Comparison of ENCODE assay signal across 2 cellular contexts in the genomic region with DNA sequence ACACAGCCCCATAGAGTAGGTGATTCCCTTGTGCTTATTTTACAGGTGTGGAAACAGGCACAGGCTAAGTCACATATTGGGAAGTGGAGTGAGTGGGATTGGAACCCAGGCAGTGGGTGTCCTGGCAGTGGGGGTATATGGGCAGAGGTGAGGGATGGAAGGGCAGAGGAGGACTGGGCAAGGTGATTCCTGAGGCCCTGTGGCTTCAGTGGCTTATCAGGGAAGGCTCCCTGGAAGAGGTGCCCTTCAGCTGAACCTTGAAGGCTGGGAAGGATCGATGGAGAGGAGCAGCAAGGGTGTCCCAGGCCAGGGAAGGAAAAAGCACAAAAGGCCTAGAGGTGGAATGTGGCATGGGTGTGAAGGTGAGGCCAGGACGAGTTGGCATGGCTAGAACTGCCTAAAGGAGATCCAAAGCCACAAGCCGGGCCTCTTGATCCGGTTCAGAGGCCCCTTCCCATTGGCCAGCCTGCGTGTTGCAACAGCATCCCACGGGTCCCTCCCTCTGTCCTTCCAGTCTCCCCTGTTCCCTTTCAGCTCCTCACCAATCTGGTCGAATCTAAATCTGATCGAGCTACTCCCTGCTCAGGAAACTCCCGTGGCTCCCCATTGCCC.
TF ChIP-seq lines count a peak whose summit lies in the region.

No MANE protein-coding gene starts in this region.

TF ChIP-seq in A549, 52 proteins besides CTCF, POLR2A, EP300 and RAD21:
- TF ChIP-seq ZFP36 (IDR thresholded peaks at IDR 0.05; ENCODE audit: borderline replicate concordance, partially characterized antibody) (peak; percentile 39), EHF (CRISPR knock-in tag; IDR thresholded peaks at IDR 0.05) (no peak)

TF ChIP-seq in H1, 55 proteins besides CTCF, POLR2A, EP300 and RAD21:
- TF ChIP-seq GTF2F1 (IDR thresholded peaks at IDR 0.05; ENCODE audit: borderline replicate concordance, low read depth, low read length) (no peak), CEBPB (IDR thresholded peaks at IDR 0.05; ENCODE audit: low read depth, low read length) (0 out of 2 replicates have a peak, but pooled peaks have one; percentile 4)
- TF ChIP-seq, protein P1, sequence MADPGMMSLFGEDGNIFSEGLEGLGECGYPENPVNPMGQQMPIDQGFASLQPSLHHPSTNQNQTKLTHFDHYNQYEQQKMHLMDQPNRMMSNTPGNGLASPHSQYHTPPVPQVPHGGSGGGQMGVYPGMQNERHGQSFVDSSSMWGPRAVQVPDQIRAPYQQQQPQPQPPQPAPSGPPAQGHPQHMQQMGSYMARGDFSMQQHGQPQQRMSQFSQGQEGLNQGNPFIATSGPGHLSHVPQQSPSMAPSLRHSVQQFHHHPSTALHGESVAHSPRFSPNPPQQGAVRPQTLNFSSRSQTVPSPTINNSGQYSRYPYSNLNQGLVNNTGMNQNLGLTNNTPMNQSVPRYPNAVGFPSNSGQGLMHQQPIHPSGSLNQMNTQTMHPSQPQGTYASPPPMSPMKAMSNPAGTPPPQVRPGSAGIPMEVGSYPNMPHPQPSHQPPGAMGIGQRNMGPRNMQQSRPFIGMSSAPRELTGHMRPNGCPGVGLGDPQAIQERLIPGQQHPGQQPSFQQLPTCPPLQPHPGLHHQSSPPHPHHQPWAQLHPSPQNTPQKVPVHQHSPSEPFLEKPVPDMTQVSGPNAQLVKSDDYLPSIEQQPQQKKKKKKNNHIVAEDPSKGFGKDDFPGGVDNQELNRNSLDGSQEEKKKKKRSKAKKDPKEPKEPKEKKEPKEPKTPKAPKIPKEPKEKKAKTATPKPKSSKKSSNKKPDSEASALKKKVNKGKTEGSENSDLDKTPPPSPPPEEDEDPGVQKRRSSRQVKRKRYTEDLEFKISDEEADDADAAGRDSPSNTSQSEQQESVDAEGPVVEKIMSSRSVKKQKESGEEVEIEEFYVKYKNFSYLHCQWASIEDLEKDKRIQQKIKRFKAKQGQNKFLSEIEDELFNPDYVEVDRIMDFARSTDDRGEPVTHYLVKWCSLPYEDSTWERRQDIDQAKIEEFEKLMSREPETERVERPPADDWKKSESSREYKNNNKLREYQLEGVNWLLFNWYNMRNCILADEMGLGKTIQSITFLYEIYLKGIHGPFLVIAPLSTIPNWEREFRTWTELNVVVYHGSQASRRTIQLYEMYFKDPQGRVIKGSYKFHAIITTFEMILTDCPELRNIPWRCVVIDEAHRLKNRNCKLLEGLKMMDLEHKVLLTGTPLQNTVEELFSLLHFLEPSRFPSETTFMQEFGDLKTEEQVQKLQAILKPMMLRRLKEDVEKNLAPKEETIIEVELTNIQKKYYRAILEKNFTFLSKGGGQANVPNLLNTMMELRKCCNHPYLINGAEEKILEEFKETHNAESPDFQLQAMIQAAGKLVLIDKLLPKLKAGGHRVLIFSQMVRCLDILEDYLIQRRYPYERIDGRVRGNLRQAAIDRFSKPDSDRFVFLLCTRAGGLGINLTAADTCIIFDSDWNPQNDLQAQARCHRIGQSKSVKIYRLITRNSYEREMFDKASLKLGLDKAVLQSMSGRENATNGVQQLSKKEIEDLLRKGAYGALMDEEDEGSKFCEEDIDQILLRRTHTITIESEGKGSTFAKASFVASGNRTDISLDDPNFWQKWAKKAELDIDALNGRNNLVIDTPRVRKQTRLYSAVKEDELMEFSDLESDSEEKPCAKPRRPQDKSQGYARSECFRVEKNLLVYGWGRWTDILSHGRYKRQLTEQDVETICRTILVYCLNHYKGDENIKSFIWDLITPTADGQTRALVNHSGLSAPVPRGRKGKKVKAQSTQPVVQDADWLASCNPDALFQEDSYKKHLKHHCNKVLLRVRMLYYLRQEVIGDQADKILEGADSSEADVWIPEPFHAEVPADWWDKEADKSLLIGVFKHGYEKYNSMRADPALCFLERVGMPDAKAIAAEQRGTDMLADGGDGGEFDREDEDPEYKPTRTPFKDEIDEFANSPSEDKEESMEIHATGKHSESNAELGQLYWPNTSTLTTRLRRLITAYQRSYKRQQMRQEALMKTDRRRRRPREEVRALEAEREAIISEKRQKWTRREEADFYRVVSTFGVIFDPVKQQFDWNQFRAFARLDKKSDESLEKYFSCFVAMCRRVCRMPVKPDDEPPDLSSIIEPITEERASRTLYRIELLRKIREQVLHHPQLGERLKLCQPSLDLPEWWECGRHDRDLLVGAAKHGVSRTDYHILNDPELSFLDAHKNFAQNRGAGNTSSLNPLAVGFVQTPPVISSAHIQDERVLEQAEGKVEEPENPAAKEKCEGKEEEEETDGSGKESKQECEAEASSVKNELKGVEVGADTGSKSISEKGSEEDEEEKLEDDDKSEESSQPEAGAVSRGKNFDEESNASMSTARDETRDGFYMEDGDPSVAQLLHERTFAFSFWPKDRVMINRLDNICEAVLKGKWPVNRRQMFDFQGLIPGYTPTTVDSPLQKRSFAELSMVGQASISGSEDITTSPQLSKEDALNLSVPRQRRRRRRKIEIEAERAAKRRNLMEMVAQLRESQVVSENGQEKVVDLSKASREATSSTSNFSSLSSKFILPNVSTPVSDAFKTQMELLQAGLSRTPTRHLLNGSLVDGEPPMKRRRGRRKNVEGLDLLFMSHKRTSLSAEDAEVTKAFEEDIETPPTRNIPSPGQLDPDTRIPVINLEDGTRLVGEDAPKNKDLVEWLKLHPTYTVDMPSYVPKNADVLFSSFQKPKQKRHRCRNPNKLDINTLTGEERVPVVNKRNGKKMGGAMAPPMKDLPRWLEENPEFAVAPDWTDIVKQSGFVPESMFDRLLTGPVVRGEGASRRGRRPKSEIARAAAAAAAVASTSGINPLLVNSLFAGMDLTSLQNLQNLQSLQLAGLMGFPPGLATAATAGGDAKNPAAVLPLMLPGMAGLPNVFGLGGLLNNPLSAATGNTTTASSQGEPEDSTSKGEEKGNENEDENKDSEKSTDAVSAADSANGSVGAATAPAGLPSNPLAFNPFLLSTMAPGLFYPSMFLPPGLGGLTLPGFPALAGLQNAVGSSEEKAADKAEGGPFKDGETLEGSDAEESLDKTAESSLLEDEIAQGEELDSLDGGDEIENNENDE (IDR thresholded peaks at IDR 0.05; ENCODE audit: insufficient replicate concordance, low read length) = no peak
TF ChIP-seq in H1: peak in this region for 1.
